14 cellular contexts compared by ENCODE assay signal in the genomic region with DNA sequence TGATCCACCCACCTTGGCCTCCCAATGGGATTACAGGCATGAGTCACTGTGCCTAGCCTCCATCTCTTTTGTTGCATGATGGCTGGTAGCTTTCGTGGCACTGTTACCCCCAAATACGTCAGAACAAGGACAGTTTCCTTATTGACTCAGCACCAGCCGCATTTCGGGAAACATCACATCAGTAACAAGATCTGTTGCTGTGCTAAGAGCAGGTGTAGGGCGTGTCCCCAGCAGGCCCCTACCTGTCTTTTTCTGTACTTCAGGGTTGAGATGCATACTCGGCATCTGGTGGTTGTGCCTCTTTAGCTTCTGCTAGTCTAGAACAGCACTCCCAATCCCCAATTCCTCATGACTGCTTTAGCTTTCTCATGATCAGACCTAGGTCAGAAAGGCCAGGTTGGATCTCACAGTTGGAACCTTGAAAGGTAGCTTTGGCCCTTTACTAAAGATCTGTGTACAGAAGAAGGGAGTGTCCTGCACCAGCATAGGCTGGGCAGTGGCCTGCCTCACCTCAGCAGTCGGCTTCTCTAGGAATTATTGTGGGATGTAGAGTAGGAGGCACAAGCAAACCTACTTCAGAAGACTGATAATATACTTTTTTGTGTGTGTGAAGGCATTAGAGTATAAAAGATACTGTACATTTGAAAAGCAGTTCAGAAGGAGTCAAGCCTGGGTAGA. TPM values are rescaled to one million over a fixed set of nuclear protein-coding genes. Genes with fewer than 3 reads are reported as not detected.
DNase-seq lines count a peak whose midpoint lies in the region; ATAC-seq and TF ChIP-seq lines count a peak whose summit lies in the region.
"Had no signal": no experiment of that assay in that cellular context is flagged by ENCODE, and none has a peak within 500 bp of the region (broad histone marks: within the 10 kb centered on the region; RNA-seq: fewer than 3 reads in every experiment).

No MANE protein-coding gene starts in this region.

- no peak overlapping the region for H3K4me3 Mint-ChIP-seq in activated CD4-positive, alpha-beta T cell treated with anti-CD3 and anti-CD28 coated beads, Interleukin-2, amount 10 ng/mL, durations not matched to agents 24 days and 14 days
- H3K4me3 Mint-ChIP-seq: activated naive CD8-positive, alpha-beta T cell had no signal

- CTCF ChIA-PET in mammary epithelial cell (lab: Charles Lee; ENCODE audit: low non-redundant PET), result no interaction called here

- TF ChIP-seq CTCF in mammary epithelial cell (conservative IDR thresholded peaks at IDR 0.05 in 1 of 2, IDR thresholded peaks at IDR 0.05 in 1 of 2; ENCODE audit: extremely low read depth in 1 of 2, insufficient read depth in 1 of 2, low read depth in 1 of 2, low read length in 2 of 2), result no peak

- DNase-seq in activated CD4-positive, alpha-beta T cell treated with anti-CD3 and anti-CD28 coated beads, Interleukin-2, amount 10 ng/mL, durations not matched to agents 24 days and 14 days, result no peak
- DNase-seq in activated CD4-positive, alpha-beta T cell treated with anti-CD3 and anti-CD28 coated beads, Interleukin-2, amount 50 U/mL, for 1 hour, result no peak
- DNase-seq in NCI-H1436 (lab: John Stamatoyannopoulos, UW) (peak; percentile 23), mammary epithelial cell (peak; percentile 94), posterior vena cava (ENCODE audit: low spot score) (peak; percentile 15), G401 (ENCODE audit: low spot score) (no peak)
- DNase-seq: activated CD4-positive, CD25-positive, alpha-beta regulatory T cell treated with anti-CD3 and anti-CD28 coated beads, Interleukin-2, amount 50 U/mL, for 72 hours; H7; kidney glomerular epithelial cell; NCI-H1048; upper lobe of right lung had no signal

- H3K9ac ChIP-seq in mammary epithelial cell (ENCODE audit: insufficient read depth, low read length), result peak overlapping the region; percentile 20

- peaks cover 81% of the 10 kb centered on the region for H3K79me2 ChIP-seq in mammary epithelial cell (ENCODE audit: insufficient read depth, low read length)

- H3K27ac Mint-ChIP-seq in activated CD4-positive, alpha-beta T cell treated with anti-CD3 and anti-CD28 coated beads, Interleukin-2, amount 10 ng/mL, durations not matched to agents 24 days and 14 days, result peak overlapping the region; percentile 57
- H3K27ac Mint-ChIP-seq: activated naive CD8-positive, alpha-beta T cell had no signal

- peak overlapping the region; percentile 73 for H3K27ac ChIP-seq in mammary epithelial cell (ENCODE audit: insufficient read depth, low read depth, low read length)
- H3K27ac ChIP-seq: upper lobe of right lung had no signal

- H3K27me3 ChIP-seq in mammary epithelial cell (ENCODE audit: insufficient read depth, low read length), result no peaks in the 10 kb centered on the region
- H3K27me3 ChIP-seq: upper lobe of right lung had no signal

- peaks cover 55% of the 10 kb centered on the region for H3K4me1 Mint-ChIP-seq in activated CD4-positive, alpha-beta T cell treated with anti-CD3 and anti-CD28 coated beads, Interleukin-2, amount 10 ng/mL, durations not matched to agents 24 days and 14 days

- no peak overlapping the region for H2AFZ ChIP-seq in mammary epithelial cell (ENCODE audit: low read depth, low read length)

- no peaks in the 10 kb centered on the region for H3K9me3 Mint-ChIP-seq in activated CD4-positive, alpha-beta T cell treated with anti-CD3 and anti-CD28 coated beads, Interleukin-2, amount 10 ng/mL, durations not matched to agents 24 days and 14 days

- dilution Hi-C loops in mammary epithelial cell (cut with HindIII; ENCODE audit: low sequenced_read_pairs), result no loop called here

- H3K4me1 ChIP-seq in mammary epithelial cell (ENCODE audit: insufficient read depth, low read length), result peaks cover 15% of the 10 kb centered on the region
- H3K4me1 ChIP-seq: upper lobe of right lung had no signal

- H4K20me1 ChIP-seq in mammary epithelial cell (ENCODE audit: insufficient read depth, low read length), result no peaks in the 10 kb centered on the region

- in situ Hi-C loops in mammary epithelial cell (cut with MboI; ENCODE audit: low sequenced_read_pairs in 2 of 2), result loop anchor here in 1 of 2 donors (25.0 kb wide), 1 partner anchor 279 kb away; no protein-coding TSS in a partner anchor
- in situ Hi-C loops in G401 (cut with HindIII; ENCODE audit: low sequenced_read_pairs), result no loop called here

- ATAC-seq in HG02763 (IDR thresholded peaks at IDR 0.05; ENCODE audit: unreplicated experiment) (no peak), HG03097 (IDR thresholded peaks at IDR 0.05; ENCODE audit: low FRiP score, unreplicated experiment) (no peak)
- ATAC-seq: upper lobe of right lung had no signal

- intact Hi-C loops in activated CD4-positive, alpha-beta T cell treated with anti-CD3 and anti-CD28 coated beads, Interleukin-2, amount 10 ng/mL, durations not matched to agents 24 days and 14 days (cut with micrococcal nuclease), result no loop called here
- intact Hi-C loops in mammary epithelial cell (cut with micrococcal nuclease) (no loop called here), posterior vena cava (cut with DNase I) (no loop called here)

- no peaks in the 10 kb centered on the region for H3K27me3 Mint-ChIP-seq in activated CD4-positive, alpha-beta T cell treated with anti-CD3 and anti-CD28 coated beads, Interleukin-2, amount 10 ng/mL, durations not matched to agents 24 days and 14 days
- H3K27me3 Mint-ChIP-seq: activated naive CD8-positive, alpha-beta T cell had no signal

- BruUV-seq in mammary epithelial cell (replicated peaks; lab: Mats Ljungman, UMichigan), result no TSS peak

- H3K36me3 ChIP-seq in mammary epithelial cell (ENCODE audit: insufficient read depth, low read length), result peaks cover 6% of the 10 kb centered on the region

- 25% methylated on average over 6 of the region's 7 CpGs for WGBS in mammary epithelial cell (ENCODE audit: low coverage, missing lambda C conversion rate)

- H3K4me2 ChIP-seq in mammary epithelial cell (ENCODE audit: insufficient read depth, low read depth, low read length), result peak overlapping the region; percentile 65

- no peaks in the 10 kb centered on the region for H3K9me3 ChIP-seq in mammary epithelial cell (replicated peaks; ENCODE audit: insufficient read depth, low read length)
- H3K9me3 ChIP-seq: upper lobe of right lung had no signal

- H3K4me3 ChIP-seq in mammary epithelial cell (replicated peaks in 1 of 3; ENCODE audit: insufficient read depth in 1 of 3, low read depth in 2 of 3, low read length in 3 of 3), result no peak overlapping the region
- H3K4me3 ChIP-seq: upper lobe of right lung had no signal

- H3K36me3 Mint-ChIP-seq in activated CD4-positive, alpha-beta T cell treated with anti-CD3 and anti-CD28 coated beads, Interleukin-2, amount 10 ng/mL, durations not matched to agents 24 days and 14 days (ENCODE audit: low read depth), result peaks cover 51% of the 10 kb centered on the region

RNA-seq across cellular contexts. Expression of gene NSD2, which starts 36.8 kb away (rescaled TPM):
- 208 and 214 TPM in 2 replicates for total RNA-seq in activated CD4-positive, alpha-beta T cell treated with anti-CD3 and anti-CD28 coated beads, Interleukin-2, amount 10 ng/mL, durations not matched to agents 24 days and 14 days
- total RNA-seq in mammary epithelial cell (10 to 100 TPM; 23.2 to 68.8 TPM), posterior vena cava (10 to 100 TPM; 33.5 to 45.4 TPM)
- 26.2 TPM for polyA plus RNA-seq in mammary epithelial cell
- polyA minus RNA-seq in mammary epithelial cell, result 134 TPM
- 44.4 and 86.9 TPM in 2 replicates for total RNA-seq in G401 (2014; rRNA removed; shearing (Covaris generic))

RNA-seq across cellular contexts. Expression of gene LETM1, which starts 52.0 kb away (rescaled TPM):
- total RNA-seq in activated CD4-positive, alpha-beta T cell treated with anti-CD3 and anti-CD28 coated beads, Interleukin-2, amount 10 ng/mL, durations not matched to agents 24 days and 14 days, result 97.2 and 98.7 TPM in 2 replicates
- total RNA-seq in mammary epithelial cell (10 to 100 TPM; 71.2 to 79.6 TPM), posterior vena cava (10 to 100 TPM; 22.0 to 25.7 TPM)
- polyA plus RNA-seq in mammary epithelial cell, result 31.8 TPM
- 71.2 TPM for polyA minus RNA-seq in mammary epithelial cell
- total RNA-seq in G401 (2014; rRNA removed; shearing (Covaris generic)), result 67.5 and 83.2 TPM in 2 replicates

Comparison
In these comparisons a context has a peak if more than half of its experiments do, and no peak if none do; other contexts are left out.
1. DNase-seq: peak in NCI-H1436 (single experiment), mammary epithelial cell (single experiment) and posterior vena cava (single experiment); none in activated CD4-positive, alpha-beta T cell treated with anti-CD3 and anti-CD28 coated beads, Interleukin-2, amount 10 ng/mL, durations not matched to agents 24 days and 14 days (single experiment), activated CD4-positive, alpha-beta T cell treated with anti-CD3 and anti-CD28 coated beads, Interleukin-2, amount 50 U/mL, for 1 hour (single experiment) and G401 (single experiment).